Comparison of ENCODE assay signal across 1 cellular context in genomic region chr1:29579821-29580425, GRCh38.
TF ChIP-seq lines count a peak whose summit lies in the region.

No MANE protein-coding gene starts in this region.

TF ChIP-seq in HCT116, 20 proteins besides CTCF, POLR2A, EP300 and RAD21 (continued from another document):
- no peak for TF ChIP-seq REST (IDR thresholded peaks at IDR 0.05; ENCODE audit: low read depth)
- TF ChIP-seq FOSL1 (IDR thresholded peaks at IDR 0.05; ENCODE audit: low read depth), result peak; percentile 49
- no peak for TF ChIP-seq MAX (IDR thresholded peaks at IDR 0.05)
